In the genomic region with DNA sequence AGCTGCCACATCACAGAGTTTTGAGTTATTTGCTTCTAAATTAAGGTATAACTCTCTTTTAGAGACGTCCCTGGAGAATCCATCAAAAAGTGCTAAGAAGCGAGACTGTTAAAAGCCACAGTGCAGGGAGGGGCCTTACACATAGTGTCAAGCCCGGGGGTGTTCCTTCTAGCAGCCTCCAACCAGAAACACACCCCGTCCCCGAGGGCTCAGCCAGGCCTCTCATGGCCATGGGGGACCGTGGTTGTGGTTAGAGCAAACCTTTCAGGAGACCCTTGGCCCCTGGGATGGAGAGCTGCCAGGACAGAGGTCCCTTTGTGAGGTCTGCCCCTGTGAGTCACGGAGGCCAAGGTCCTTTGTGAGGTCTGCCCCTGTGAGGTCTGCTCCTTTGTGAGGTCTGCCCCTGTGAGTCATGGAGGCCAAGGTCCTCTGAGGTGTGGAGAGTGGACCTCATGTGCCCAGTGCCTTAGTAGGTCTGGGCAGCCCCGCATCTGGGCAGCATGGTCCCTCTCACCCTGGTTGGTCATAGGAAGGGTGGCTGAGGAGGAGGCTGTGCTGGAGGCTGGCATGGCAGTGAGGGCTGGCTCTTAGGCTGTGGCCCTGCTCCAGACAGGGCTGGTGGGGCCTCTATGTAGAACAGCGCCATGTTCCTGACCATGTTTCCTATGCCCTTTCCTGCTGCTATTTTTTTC, we compare ENCODE assay signal across 1 cellular context.
TF ChIP-seq lines count a peak whose summit lies in the region.

No MANE protein-coding gene starts in this region.

TF ChIP-seq in HepG2, 621 proteins besides CTCF, POLR2A, EP300 and RAD21 (continued from another document and continues in another):
- TF ChIP-seq, protein P1, sequence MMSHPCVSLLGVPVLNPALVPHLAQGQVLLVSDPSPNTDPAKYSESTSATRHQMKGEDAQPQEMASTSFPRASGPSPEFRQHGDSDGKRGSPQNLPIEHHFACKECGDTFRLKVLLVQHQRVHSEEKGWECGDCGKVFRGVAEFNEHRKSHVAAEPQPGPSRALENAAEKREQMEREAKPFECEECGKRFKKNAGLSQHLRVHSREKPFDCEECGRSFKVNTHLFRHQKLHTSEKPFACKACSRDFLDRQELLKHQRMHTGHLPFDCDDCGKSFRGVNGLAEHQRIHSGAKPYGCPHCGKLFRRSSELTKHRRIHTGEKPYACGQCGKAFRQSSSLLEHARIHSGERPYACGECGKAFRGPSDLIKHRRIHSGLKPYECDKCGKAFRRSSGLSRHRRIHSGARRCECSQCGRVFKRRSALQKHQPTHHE (CRISPR knock-in tag; IDR thresholded peaks at IDR 0.05; ENCODE audit: borderline replicate concordance) = no peak
- TF ChIP-seq MTF1 (CRISPR knock-in tag; IDR thresholded peaks at IDR 0.05) (no peak), MAFK (conservative IDR thresholded peaks at IDR 0.05 in 1 of 2, IDR thresholded peaks at IDR 0.05 in 1 of 2; ENCODE audit: low read length in 2 of 2) (no peak), REL (CRISPR knock-in tag; conservative IDR thresholded peaks at IDR 0.05) (no peak), ZMYM3 (CRISPR knock-in tag; IDR thresholded peaks at IDR 0.05) (peak; percentile 95), NFIB (CRISPR knock-in tag; IDR thresholded peaks at IDR 0.05; ENCODE audit: borderline replicate concordance) (no peak), ZNF124 (CRISPR knock-in tag; IDR thresholded peaks at IDR 0.05) (peak; percentile 80; the same call in 1 of the 2 replicates), ZNF432 (CRISPR knock-in tag; IDR thresholded peaks at IDR 0.05; ENCODE audit: borderline replicate concordance) (no peak), KLF9 (CRISPR knock-in tag; IDR thresholded peaks at IDR 0.05; ENCODE audit: low read depth) (no peak), HMGA1 (CRISPR knock-in tag; conservative IDR thresholded peaks at IDR 0.05) (no peak), GPN1 (CRISPR knock-in tag; IDR thresholded peaks at IDR 0.05; ENCODE audit: borderline replicate concordance) (no peak), ZNF207 (IDR thresholded peaks at IDR 0.05; ENCODE audit: borderline replicate concordance) (no peak), SRF (IDR thresholded peaks at IDR 0.05; ENCODE audit: low read depth, low read length) (0 out of 2 replicates have a peak, but pooled peaks have one; percentile 1), TSC22D2 (CRISPR knock-in tag; IDR thresholded peaks at IDR 0.05; ENCODE audit: borderline replicate concordance) (peak; percentile 40; the same call in 1 of the 2 replicates), CENPX (CRISPR knock-in tag; IDR thresholded peaks at IDR 0.05) (no peak), ZBTB21 (CRISPR knock-in tag; IDR thresholded peaks at IDR 0.05) (no peak), JUN (CRISPR knock-in tag; IDR thresholded peaks at IDR 0.05) (peak; percentile 99), SALL1 (CRISPR knock-in tag; IDR thresholded peaks at IDR 0.05) (peak; percentile 95), HHEX (CRISPR knock-in tag; IDR thresholded peaks at IDR 0.05) (no peak), TEAD2 (CRISPR knock-in tag; IDR thresholded peaks at IDR 0.05) (no peak), ZNF446 (CRISPR knock-in tag; IDR thresholded peaks at IDR 0.05) (no peak), MXD4 (CRISPR knock-in tag; IDR thresholded peaks at IDR 0.05) (peak; percentile 68), ZNF501 (CRISPR knock-in tag; IDR thresholded peaks at IDR 0.05) (peak; percentile 79), ZSCAN29 (CRISPR knock-in tag; conservative IDR thresholded peaks at IDR 0.05) (no peak; the same call in 1 of the 2 replicates), FOXA3 (CRISPR knock-in tag; IDR thresholded peaks at IDR 0.05) (peak; percentile 75), TP53 (CRISPR knock-in tag; conservative IDR thresholded peaks at IDR 0.05) (no peak), SIX4 (CRISPR knock-in tag; IDR thresholded peaks at IDR 0.05) (peak; percentile 23; the same call in 1 of the 2 replicates), ZNF629 (CRISPR knock-in tag; conservative IDR thresholded peaks at IDR 0.05) (0 out of 2 replicates have a peak, but pooled peaks have one; percentile 53), ZNF549 (CRISPR knock-in tag; IDR thresholded peaks at IDR 0.05) (no peak), MAFG (CRISPR knock-in tag; IDR thresholded peaks at IDR 0.05) (no peak), ZNF30 (CRISPR knock-in tag; IDR thresholded peaks at IDR 0.05) (no peak)
- TF ChIP-seq, protein P2, sequence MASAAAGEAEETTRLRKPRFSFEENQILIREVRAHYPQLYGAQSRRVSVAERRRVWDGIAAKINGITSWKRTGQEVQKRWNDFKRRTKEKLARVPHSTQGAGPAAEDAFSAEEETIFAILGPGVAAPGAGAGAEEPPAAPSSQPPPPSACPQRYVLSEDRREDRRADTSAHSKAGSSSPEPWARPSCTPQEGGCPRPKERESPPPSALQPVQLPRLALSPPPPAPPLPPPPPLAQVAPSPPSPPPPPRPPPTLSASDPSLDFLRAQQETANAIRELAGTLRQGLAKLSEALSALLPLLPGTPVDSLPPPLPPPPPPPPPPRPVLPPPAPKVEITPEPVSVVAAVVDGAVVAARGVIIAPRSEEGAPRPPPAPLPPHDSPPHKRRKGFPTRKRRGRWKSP (CRISPR knock-in tag; IDR thresholded peaks at IDR 0.05) = no peak; the same call in 1 of the 2 replicates
- TF ChIP-seq, protein P3, sequence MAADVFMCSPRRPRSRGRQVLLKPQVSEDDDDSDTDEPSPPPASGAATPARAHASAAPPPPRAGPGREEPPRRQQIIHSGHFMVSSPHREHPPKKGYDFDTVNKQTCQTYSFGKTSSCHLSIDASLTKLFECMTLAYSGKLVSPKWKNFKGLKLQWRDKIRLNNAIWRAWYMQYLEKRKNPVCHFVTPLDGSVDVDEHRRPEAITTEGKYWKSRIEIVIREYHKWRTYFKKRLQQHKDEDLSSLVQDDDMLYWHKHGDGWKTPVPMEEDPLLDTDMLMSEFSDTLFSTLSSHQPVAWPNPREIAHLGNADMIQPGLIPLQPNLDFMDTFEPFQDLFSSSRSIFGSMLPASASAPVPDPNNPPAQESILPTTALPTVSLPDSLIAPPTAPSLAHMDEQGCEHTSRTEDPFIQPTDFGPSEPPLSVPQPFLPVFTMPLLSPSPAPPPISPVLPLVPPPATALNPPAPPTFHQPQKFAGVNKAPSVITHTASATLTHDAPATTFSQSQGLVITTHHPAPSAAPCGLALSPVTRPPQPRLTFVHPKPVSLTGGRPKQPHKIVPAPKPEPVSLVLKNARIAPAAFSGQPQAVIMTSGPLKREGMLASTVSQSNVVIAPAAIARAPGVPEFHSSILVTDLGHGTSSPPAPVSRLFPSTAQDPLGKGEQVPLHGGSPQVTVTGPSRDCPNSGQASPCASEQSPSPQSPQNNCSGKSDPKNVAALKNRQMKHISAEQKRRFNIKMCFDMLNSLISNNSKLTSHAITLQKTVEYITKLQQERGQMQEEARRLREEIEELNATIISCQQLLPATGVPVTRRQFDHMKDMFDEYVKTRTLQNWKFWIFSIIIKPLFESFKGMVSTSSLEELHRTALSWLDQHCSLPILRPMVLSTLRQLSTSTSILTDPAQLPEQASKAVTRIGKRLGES (CRISPR knock-in tag; IDR thresholded peaks at IDR 0.05; ENCODE audit: borderline replicate concordance) = no peak
- TF ChIP-seq, protein P4, sequence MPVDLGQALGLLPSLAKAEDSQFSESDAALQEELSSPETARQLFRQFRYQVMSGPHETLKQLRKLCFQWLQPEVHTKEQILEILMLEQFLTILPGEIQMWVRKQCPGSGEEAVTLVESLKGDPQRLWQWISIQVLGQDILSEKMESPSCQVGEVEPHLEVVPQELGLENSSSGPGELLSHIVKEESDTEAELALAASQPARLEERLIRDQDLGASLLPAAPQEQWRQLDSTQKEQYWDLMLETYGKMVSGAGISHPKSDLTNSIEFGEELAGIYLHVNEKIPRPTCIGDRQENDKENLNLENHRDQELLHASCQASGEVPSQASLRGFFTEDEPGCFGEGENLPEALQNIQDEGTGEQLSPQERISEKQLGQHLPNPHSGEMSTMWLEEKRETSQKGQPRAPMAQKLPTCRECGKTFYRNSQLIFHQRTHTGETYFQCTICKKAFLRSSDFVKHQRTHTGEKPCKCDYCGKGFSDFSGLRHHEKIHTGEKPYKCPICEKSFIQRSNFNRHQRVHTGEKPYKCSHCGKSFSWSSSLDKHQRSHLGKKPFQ (CRISPR knock-in tag; IDR thresholded peaks at IDR 0.05; ENCODE audit: insufficient replicate concordance) = peak; percentile 78
- TF ChIP-seq, protein P5, sequence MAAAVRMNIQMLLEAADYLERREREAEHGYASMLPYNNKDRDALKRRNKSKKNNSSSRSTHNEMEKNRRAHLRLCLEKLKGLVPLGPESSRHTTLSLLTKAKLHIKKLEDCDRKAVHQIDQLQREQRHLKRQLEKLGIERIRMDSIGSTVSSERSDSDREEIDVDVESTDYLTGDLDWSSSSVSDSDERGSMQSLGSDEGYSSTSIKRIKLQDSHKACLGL (CRISPR knock-in tag; IDR thresholded peaks at IDR 0.05) = 0 out of 2 replicates have a peak, but pooled peaks have one; percentile 17
- TF ChIP-seq, protein P6, sequence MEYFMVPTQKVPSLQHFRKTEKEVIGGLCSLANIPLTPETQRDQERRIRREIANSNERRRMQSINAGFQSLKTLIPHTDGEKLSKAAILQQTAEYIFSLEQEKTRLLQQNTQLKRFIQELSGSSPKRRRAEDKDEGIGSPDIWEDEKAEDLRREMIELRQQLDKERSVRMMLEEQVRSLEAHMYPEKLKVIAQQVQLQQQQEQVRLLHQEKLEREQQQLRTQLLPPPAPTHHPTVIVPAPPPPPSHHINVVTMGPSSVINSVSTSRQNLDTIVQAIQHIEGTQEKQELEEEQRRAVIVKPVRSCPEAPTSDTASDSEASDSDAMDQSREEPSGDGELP (IDR thresholded peaks at IDR 0.05; ENCODE audit: borderline replicate concordance, low read depth) = peak; percentile 7; the same call in 1 of the 2 replicates
- TF ChIP-seq, protein P7, sequence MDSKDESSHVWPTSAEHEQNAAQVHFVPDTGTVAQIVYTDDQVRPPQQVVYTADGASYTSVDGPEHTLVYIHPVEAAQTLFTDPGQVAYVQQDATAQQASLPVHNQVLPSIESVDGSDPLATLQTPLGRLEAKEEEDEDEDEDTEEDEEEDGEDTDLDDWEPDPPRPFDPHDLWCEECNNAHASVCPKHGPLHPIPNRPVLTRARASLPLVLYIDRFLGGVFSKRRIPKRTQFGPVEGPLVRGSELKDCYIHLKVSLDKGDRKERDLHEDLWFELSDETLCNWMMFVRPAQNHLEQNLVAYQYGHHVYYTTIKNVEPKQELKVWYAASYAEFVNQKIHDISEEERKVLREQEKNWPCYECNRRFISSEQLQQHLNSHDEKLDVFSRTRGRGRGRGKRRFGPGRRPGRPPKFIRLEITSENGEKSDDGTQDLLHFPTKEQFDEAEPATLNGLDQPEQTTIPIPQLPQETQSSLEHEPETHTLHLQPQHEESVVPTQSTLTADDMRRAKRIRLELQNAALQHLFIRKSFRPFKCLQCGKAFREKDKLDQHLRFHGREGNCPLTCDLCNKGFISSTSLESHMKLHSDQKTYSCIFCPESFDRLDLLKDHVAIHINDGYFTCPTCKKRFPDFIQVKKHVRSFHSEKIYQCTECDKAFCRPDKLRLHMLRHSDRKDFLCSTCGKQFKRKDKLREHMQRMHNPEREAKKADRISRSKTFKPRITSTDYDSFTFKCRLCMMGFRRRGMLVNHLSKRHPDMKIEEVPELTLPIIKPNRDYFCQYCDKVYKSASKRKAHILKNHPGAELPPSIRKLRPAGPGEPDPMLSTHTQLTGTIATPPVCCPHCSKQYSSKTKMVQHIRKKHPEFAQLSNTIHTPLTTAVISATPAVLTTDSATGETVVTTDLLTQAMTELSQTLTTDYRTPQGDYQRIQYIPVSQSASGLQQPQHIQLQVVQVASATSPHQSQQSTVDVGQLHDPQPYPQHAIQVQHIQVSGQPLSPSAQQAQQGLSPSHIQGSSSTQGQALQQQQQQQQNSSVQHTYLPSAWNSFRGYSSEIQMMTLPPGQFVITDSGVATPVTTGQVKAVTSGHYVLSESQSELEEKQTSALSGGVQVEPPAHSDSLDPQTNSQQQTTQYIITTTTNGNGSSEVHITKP (CRISPR knock-in tag; IDR thresholded peaks at IDR 0.05; ENCODE audit: low read depth) = peak; percentile 91
- TF ChIP-seq, protein P8, sequence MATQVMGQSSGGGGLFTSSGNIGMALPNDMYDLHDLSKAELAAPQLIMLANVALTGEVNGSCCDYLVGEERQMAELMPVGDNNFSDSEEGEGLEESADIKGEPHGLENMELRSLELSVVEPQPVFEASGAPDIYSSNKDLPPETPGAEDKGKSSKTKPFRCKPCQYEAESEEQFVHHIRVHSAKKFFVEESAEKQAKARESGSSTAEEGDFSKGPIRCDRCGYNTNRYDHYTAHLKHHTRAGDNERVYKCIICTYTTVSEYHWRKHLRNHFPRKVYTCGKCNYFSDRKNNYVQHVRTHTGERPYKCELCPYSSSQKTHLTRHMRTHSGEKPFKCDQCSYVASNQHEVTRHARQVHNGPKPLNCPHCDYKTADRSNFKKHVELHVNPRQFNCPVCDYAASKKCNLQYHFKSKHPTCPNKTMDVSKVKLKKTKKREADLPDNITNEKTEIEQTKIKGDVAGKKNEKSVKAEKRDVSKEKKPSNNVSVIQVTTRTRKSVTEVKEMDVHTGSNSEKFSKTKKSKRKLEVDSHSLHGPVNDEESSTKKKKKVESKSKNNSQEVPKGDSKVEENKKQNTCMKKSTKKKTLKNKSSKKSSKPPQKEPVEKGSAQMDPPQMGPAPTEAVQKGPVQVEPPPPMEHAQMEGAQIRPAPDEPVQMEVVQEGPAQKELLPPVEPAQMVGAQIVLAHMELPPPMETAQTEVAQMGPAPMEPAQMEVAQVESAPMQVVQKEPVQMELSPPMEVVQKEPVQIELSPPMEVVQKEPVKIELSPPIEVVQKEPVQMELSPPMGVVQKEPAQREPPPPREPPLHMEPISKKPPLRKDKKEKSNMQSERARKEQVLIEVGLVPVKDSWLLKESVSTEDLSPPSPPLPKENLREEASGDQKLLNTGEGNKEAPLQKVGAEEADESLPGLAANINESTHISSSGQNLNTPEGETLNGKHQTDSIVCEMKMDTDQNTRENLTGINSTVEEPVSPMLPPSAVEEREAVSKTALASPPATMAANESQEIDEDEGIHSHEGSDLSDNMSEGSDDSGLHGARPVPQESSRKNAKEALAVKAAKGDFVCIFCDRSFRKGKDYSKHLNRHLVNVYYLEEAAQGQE (IDR thresholded peaks at IDR 0.05; ENCODE audit: borderline replicate concordance in 1 of 2, low read depth in 1 of 2, low read length in 2 of 2) = no peak; a peak in 1 of 4 replicates
- TF ChIP-seq, protein P9, sequence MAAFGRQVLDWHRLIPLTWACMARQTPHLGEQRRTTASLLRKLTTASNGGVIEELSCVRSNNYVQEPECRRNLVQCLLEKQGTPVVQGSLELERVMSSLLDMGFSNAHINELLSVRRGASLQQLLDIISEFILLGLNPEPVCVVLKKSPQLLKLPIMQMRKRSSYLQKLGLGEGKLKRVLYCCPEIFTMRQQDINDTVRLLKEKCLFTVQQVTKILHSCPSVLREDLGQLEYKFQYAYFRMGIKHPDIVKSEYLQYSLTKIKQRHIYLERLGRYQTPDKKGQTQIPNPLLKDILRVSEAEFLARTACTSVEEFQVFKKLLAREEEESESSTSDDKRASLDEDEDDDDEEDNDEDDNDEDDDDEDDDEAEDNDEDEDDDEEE (CRISPR knock-in tag; IDR thresholded peaks at IDR 0.05) = peak; percentile 59; the same call in 1 of the 2 replicates
- TF ChIP-seq, protein P10, sequence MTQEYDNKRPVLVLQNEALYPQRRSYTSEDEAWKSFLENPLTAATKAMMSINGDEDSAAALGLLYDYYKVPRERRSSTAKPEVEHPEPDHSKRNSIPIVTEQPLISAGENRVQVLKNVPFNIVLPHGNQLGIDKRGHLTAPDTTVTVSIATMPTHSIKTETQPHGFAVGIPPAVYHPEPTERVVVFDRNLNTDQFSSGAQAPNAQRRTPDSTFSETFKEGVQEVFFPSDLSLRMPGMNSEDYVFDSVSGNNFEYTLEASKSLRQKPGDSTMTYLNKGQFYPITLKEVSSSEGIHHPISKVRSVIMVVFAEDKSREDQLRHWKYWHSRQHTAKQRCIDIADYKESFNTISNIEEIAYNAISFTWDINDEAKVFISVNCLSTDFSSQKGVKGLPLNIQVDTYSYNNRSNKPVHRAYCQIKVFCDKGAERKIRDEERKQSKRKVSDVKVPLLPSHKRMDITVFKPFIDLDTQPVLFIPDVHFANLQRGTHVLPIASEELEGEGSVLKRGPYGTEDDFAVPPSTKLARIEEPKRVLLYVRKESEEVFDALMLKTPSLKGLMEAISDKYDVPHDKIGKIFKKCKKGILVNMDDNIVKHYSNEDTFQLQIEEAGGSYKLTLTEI (CRISPR knock-in tag; conservative IDR thresholded peaks at IDR 0.05) = no peak
